Comparison of ENCODE assay signal across 18 cellular contexts in the genomic region with DNA sequence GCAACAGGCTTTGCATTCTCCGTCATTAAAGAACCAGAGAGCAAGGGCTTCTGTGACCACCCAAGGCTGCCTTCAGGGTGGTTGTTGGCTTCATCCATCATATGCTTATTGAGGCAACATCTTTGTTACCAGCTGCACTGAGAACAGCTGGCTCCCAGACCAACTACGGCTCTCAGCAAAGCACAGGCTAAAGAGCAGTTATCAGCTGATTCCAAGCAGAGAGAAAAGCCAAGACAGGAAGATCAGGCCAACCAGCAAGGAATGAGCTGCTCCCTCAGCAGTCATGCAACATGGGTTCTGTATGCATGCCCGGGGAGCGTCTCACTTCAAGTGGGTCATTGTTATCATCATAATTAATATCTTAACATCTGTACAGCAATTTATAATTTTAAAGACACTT.
DNase-seq lines count a peak whose midpoint lies in the region; ATAC-seq and TF ChIP-seq lines count a peak whose summit lies in the region.
"Had no signal": no experiment of that assay in that cellular context is flagged by ENCODE, and none has a peak within 500 bp of the region (broad histone marks: within the 10 kb centered on the region; RNA-seq: fewer than 3 reads in every experiment).

No MANE protein-coding gene starts in this region.

- H3K27me3 ChIP-seq in mammary epithelial cell (ENCODE audit: insufficient read depth, low read length), result no peaks in the 10 kb centered on the region
- H3K27me3 ChIP-seq: BLaER1 had no signal

- H2AFZ ChIP-seq in mammary epithelial cell (ENCODE audit: low read depth, low read length), result no peak overlapping the region
- H2AFZ ChIP-seq: GM23248 had no signal

- CTCF ChIA-PET in mammary epithelial cell (lab: Charles Lee; ENCODE audit: low non-redundant PET), result no interaction called here

- intact Hi-C loops in mammary epithelial cell (cut with micrococcal nuclease) (no loop called here), left colon (cut with DNase I, micrococcal nuclease) (no loop called here)

- H3K4me2 ChIP-seq in mammary epithelial cell (ENCODE audit: insufficient read depth, low read depth, low read length), result no peak overlapping the region
- H3K4me2 ChIP-seq: BLaER1 had no signal

- ATAC-seq in HG03442 (IDR thresholded peaks at IDR 0.05; ENCODE audit: unreplicated experiment) (no peak), left colon (no peak)
- ATAC-seq: CD8-positive, alpha-beta T cell had no signal

- no peaks in the 10 kb centered on the region for H3K4me1 ChIP-seq in mammary epithelial cell (ENCODE audit: insufficient read depth, low read length)
- H3K4me1 ChIP-seq: BLaER1, Caco-2 had no signal

- in situ Hi-C loops in mammary epithelial cell (cut with MboI; ENCODE audit: low sequenced_read_pairs in 2 of 2), result no loop called here

- WGBS in mammary epithelial cell (ENCODE audit: low coverage, missing lambda C conversion rate), result 97% methylated on average over 4 of the region's 4 CpGs

- H3K79me2 ChIP-seq in mammary epithelial cell (ENCODE audit: insufficient read depth, low read length), result no peaks in the 10 kb centered on the region

- H3K4me3 ChIP-seq in fibroblast of the aortic adventitia (ENCODE audit: low read depth, low read length), result no peak overlapping the region
- H3K4me3 ChIP-seq in mammary epithelial cell (replicated peaks in 1 of 3; ENCODE audit: insufficient read depth in 1 of 3, low read depth in 2 of 3, low read length in 3 of 3), result no peak overlapping the region
- H3K4me3 ChIP-seq: BLaER1, GM23248 had no signal

- H3K9me3 ChIP-seq in mammary epithelial cell (replicated peaks; ENCODE audit: insufficient read depth, low read length), result peaks cover 4% of the 10 kb centered on the region
- H3K9me3 ChIP-seq: Caco-2 had no signal

- dilution Hi-C loops in mammary epithelial cell (cut with HindIII; ENCODE audit: low sequenced_read_pairs), result no loop called here

- no peaks in the 10 kb centered on the region for H4K20me1 ChIP-seq in mammary epithelial cell (ENCODE audit: insufficient read depth, low read length)
- H4K20me1 ChIP-seq: BLaER1 had no signal

- TF ChIP-seq CTCF in fibroblast of the aortic adventitia (IDR thresholded peaks at IDR 0.05; ENCODE audit: insufficient read depth, low read length), result no peak
- TF ChIP-seq CTCF in mammary epithelial cell (conservative IDR thresholded peaks at IDR 0.05 in 1 of 2, IDR thresholded peaks at IDR 0.05 in 1 of 2; ENCODE audit: extremely low read depth in 1 of 2, insufficient read depth in 1 of 2, low read depth in 1 of 2, low read length in 2 of 2), result no peak

- DNase-seq in AG08395 (ENCODE audit: low spot score), result peak; percentile 25
- peak; percentile 27 for DNase-seq in ELF-1 (ENCODE audit: low read depth, low spot score)
- DNase-seq in fibroblast of the aortic adventitia (ENCODE audit: low read depth), result peak; percentile 15
- DNase-seq in mammary epithelial cell, result no peak
- DNase-seq in left colon, result no peak
- DNase-seq: Caco-2; CD4-positive, CD25-positive, alpha-beta regulatory T cell; CD8-positive, alpha-beta T cell; DMS153; DND-41; GDM1; GM23248; H7; HCEC 1CT had no signal

- H3K9ac ChIP-seq in mammary epithelial cell (ENCODE audit: insufficient read depth, low read length), result no peak overlapping the region
- H3K9ac ChIP-seq: BLaER1, GM23248 had no signal

- no TSS peak for BruUV-seq in mammary epithelial cell (replicated peaks; lab: Mats Ljungman, UMichigan)

- H3K27ac ChIP-seq in mammary epithelial cell (ENCODE audit: insufficient read depth, low read depth, low read length), result no peak overlapping the region
- H3K27ac ChIP-seq: 22Rv1, BLaER1, C4-2B, GM23248 had no signal

- H3K36me3 ChIP-seq in mammary epithelial cell (ENCODE audit: insufficient read depth, low read length), result no peaks in the 10 kb centered on the region
- H3K36me3 ChIP-seq: BLaER1 had no signal

Comparison
In these comparisons a context has a peak if more than half of its experiments do, and no peak if none do; other contexts are left out.
1. DNase-seq: peak in AG08395 (single experiment), ELF-1 (single experiment) and fibroblast of the aortic adventitia (single experiment); none in mammary epithelial cell (single experiment) and left colon (0 of 2).